Comparison of ENCODE assay signal across 8 cellular contexts in the genomic region with DNA sequence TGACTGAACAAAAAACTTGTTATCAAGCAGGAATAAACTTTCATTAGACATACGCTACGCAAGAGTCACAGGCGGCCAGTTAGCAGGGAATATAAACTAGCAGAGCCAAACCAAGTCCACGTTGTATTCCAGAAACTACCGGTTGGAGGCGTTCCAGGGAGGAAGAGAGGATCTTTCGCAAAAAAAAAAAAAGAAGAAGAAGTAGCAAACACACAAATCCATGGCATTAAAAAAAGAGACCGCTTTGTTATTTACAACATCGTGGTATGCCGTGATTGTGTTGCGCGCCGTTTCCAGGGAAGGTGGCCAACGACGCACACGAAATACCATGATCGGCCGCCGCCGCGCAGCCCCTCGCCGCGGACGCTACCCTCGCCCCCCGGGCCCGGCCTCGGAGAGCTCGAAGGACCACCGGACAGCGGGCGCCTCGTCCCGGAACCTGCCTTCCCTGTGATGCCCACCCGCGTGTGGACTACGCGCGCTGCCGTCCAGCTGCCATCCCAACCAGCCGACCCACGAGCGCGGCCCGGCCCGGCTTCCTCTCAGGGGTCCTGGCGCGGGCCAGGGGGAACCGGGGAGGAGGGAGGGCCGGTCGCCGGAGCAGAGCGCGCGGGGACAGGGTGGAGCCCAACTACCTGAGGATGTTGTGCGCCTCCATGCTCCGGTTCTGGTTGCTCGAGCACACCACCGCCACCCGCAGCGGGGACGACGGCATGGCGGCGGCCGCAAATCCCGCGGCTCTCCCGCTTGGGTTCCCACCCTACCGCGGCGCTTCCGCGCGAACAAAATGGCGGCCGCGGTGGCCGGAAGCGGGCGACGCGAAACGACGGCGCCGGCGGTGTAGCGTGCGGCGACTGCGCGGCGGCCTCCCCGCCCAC. TPM values are rescaled to one million over a fixed set of nuclear protein-coding genes. Genes with fewer than 3 reads are reported as not detected.
A peak's percentile ranks its signal among the peaks of the same experiment; 100 is the strongest.
DNase-seq lines count a peak whose midpoint lies in the region; ATAC-seq and TF ChIP-seq lines count a peak whose summit lies in the region.

No MANE protein-coding gene starts in this region.

- H3K9me3 Mint-ChIP-seq in GM23338: peaks cover 6% of the 10 kb centered on the region; the same call in 1 of the 3 replicates

- H3K4me3 ChIP-seq in GM06990 (replicated peaks; ENCODE audit: low read depth, low read length) (peak overlapping the region; percentile 99), GM23338 (peak overlapping the region; percentile 73), KMS-11 (IDR thresholded peaks at IDR 0.05; ENCODE audit: insufficient read depth, low read depth, low read length) (peak overlapping the region; percentile 19), SK-N-SH (ENCODE audit: low read depth in 2 of 2, low read length in 1 of 2) (peak overlapping the region; percentile 73 to 86), ascending aorta (peak overlapping the region; percentile 97 to 99)

- CTCF ChIA-PET in SK-N-SH (lab: Yijun Ruan, JAX): interaction anchor here (0.6 to 1.1 kb wide), 2 partner anchors 12 to 32 kb away, joined by 3 read pairs; no protein-coding TSS in a partner anchor

- no peak overlapping the region for H2AFZ ChIP-seq in GM23338
- H2AFZ ChIP-seq in KMS-11 (ENCODE audit: low read depth): peak overlapping the region; percentile 62
- H2AFZ ChIP-seq in SK-N-SH (ENCODE audit: low read depth): peak overlapping the region; percentile 51; the same call in 1 of the 2 replicates

- H3K4me1 Mint-ChIP-seq in GM23338: peaks cover 13% of the 10 kb centered on the region

- 0 out of 2 replicates have a peak, but pooled peaks cover 3% of the 10 kb centered on the region for H3K9me2 ChIP-seq in GM23338 (ENCODE audit: insufficient read depth)
- H3K9me2 ChIP-seq in SK-N-SH: no peaks in the 10 kb centered on the region

- H3K79me2 ChIP-seq in GM23338 (replicated peaks; ENCODE audit: insufficient read depth) (peaks cover 52% of the 10 kb centered on the region), KMS-11 (ENCODE audit: insufficient read depth, low read depth) (peaks cover 53% of the 10 kb centered on the region), SK-N-SH (ENCODE audit: insufficient read depth) (peaks cover 53% of the 10 kb centered on the region)

- WGBS in SK-N-SH (ENCODE audit: low lambda C conversion rate): under 1% methylated on average over 20 of the region's 96 CpGs

- TF ChIP-seq CTCF in GM06990 (IDR thresholded peaks at IDR 0.05; ENCODE audit: insufficient read depth, low read length, poor library complexity, severe bottlenecking): no peak
- peak; percentile 36 to 46 for TF ChIP-seq CTCF in GM23338 (conservative IDR thresholded peaks at IDR 0.05; ENCODE audit: low read depth in 2 of 2)
- TF ChIP-seq CTCF in KMS-11 (conservative IDR thresholded peaks at IDR 0.05; ENCODE audit: low read depth, low read length): 0 out of 2 replicates have a peak, but pooled peaks have one; percentile 21
- TF ChIP-seq CTCF in SK-N-SH (IDR thresholded peaks at IDR 0.05): peak; percentile 35
- peak in 1 of 3 experiments; percentile 3 for TF ChIP-seq CTCF in ascending aorta (IDR thresholded peaks at IDR 0.05)

- no peak for TF ChIP-seq EP300 in SK-N-SH (IDR thresholded peaks at IDR 0.05; ENCODE audit: borderline replicate concordance in 1 of 2, low read depth in 1 of 2, low read length in 1 of 2)

- H4K20me1 ChIP-seq in GM23338 (replicated peaks; ENCODE audit: insufficient read depth) (peaks cover 26% of the 10 kb centered on the region), KMS-11 (ENCODE audit: insufficient read depth) (peaks cover 9% of the 10 kb centered on the region; the same call in 1 of the 2 replicates), SK-N-SH (ENCODE audit: insufficient read depth) (peaks cover 25% of the 10 kb centered on the region)

- peak overlapping the region; percentile 91 for H3K9ac ChIP-seq in KMS-11
- peak overlapping the region; percentile 98 for H3K9ac ChIP-seq in SK-N-SH

- peaks cover 19% of the 10 kb centered on the region for H3K27me3 Mint-ChIP-seq in GM23338 (ENCODE audit: insufficient read depth, low read depth, poor library complexity)

- H3K27me3 ChIP-seq in GM06990 (replicated peaks; ENCODE audit: control insufficient read depth, insufficient read depth, low read length) (no peaks in the 10 kb centered on the region), GM23338 (ENCODE audit: insufficient read depth) (no peaks in the 10 kb centered on the region), KMS-11 (ENCODE audit: insufficient read depth, low read depth) (peaks cover 27% of the 10 kb centered on the region), SK-N-SH (ENCODE audit: insufficient read depth) (no peaks in the 10 kb centered on the region; the same call in 1 of the 2 replicates), ascending aorta (no peaks in the 10 kb centered on the region)

- H3K27ac ChIP-seq in GM23338 (ENCODE audit: low read depth) (peak overlapping the region; percentile 81), KMS-11 (peak overlapping the region; percentile 78), SK-N-SH (ENCODE audit: low read depth in 2 of 2, low read length in 1 of 2) (peak overlapping the region; percentile 94 to 97), ascending aorta (peak overlapping the region; percentile 97 to 99)

- POLR2A ChIA-PET in SK-N-SH (lab: Yijun Ruan, JAX): no interaction called here

- H3F3A ChIP-seq in GM23338 (replicated peaks; ENCODE audit: low read depth) (peaks cover 22% of the 10 kb centered on the region), SK-N-SH (replicated peaks; ENCODE audit: insufficient read depth) (peaks cover 17% of the 10 kb centered on the region)

- peak; percentile 40 for TF ChIP-seq RAD21 in SK-N-SH (IDR thresholded peaks at IDR 0.05; ENCODE audit: low read length)

- H3K36me3 ChIP-seq in GM06990 (ENCODE audit: control insufficient read depth, insufficient read depth, low read length) (peaks cover 5% of the 10 kb centered on the region), GM23338 (ENCODE audit: insufficient read depth) (peaks cover 9% of the 10 kb centered on the region; the same call in 1 of the 2 replicates), KMS-11 (ENCODE audit: insufficient read depth) (0 out of 2 replicates have a peak, but pooled peaks cover 3% of the 10 kb centered on the region), SK-N-SH (replicated peaks in 1 of 2; ENCODE audit: control insufficient read depth in 1 of 2, insufficient read depth in 2 of 2, low read length in 1 of 2) (peaks cover 2 to 15% of the 10 kb centered on the region in 2 experiments), ascending aorta (peaks cover 4 to 6% of the 10 kb centered on the region in 2 donors)

- H3K27ac Mint-ChIP-seq in GM23338: peak overlapping the region; percentile 98

- H3K36me3 Mint-ChIP-seq in GM23338 (ENCODE audit: low read depth): peaks cover 34% of the 10 kb centered on the region

- H3K4me3 Mint-ChIP-seq in GM23338: peak overlapping the region; percentile 92

- H3K4me2 ChIP-seq in GM23338 (peak overlapping the region; percentile 92), KMS-11 (peak overlapping the region; percentile 38), SK-N-SH (peak overlapping the region; percentile 84)

- H3K9me3 ChIP-seq in SK-N-SH: no peaks in the 10 kb centered on the region
- H3K9me3 ChIP-seq in ascending aorta: no peaks in the 10 kb centered on the region

- H3K4me1 ChIP-seq in GM23338 (ENCODE audit: insufficient read depth) (0 out of 2 replicates have a peak, but pooled peaks cover 2% of the 10 kb centered on the region), KMS-11 (ENCODE audit: low read depth, poor library complexity, severe bottlenecking) (peaks cover 3% of the 10 kb centered on the region), SK-N-SH (ENCODE audit: control insufficient read depth in 1 of 2, insufficient read depth in 2 of 2, low read depth in 1 of 2, low read length in 1 of 2) (peaks cover 0 to 7% of the 10 kb centered on the region in 2 experiments; a peak in 1 of 4 replicates), ascending aorta (peaks cover 8 to 13% of the 10 kb centered on the region in 2 donors)

- intact Hi-C loops in ascending aorta (cut with DNase I) (loop anchor here (1.0 to 2.0 kb wide), 4 partner anchors 41 to 151 kb away; a partner anchor contains a TSS), sciatic nerve (cut with DNase I) (no loop called here)

- ATAC-seq in GM23338 (peak; percentile 59), sciatic nerve (peak; percentile 59)

- DNase-seq in GM06990 (ENCODE audit: extremely low read depth, insufficient read length) (no peak), GM23338 (ENCODE audit: low spot score) (peak; percentile 76), SK-N-SH (peak; percentile 91), ascending aorta (ENCODE audit: low spot score in 2 of 2) (peak in 1 of 2 donors; percentile 80), hypothalamus (lab: John Stamatoyannopoulos, UW) (peak in 34 of 51 donors; percentile 44 to 89 (median 72)), sciatic nerve (ENCODE audit: low spot score) (peak; percentile 78), putamen (ENCODE audit: low spot score) (no peak)

RNA-seq across cellular contexts. Expression of a gene that starts 0.6 kb away (rescaled TPM):
- 148 and 163 TPM in 2 replicates for total RNA-seq in GM23338 (2014; rRNA removed; shearing (Covaris generic))
- polyA plus RNA-seq in GM23338 (2016; fragmentation: Nextera tagmentation; extraction: Ambion mirVana) (244 and 248 TPM in 2 replicates), SK-N-SH (2012; rRNA removed) (73.6 and 104 TPM in 2 replicates)
- polyA plus RNA-seq in SK-N-SH (2012; cell fraction: cytosol; rRNA removed): 90.3 and 97.8 TPM in 2 replicates
- polyA plus RNA-seq in SK-N-SH (2012; cell fraction: nucleus; rRNA removed): 72.0 and 84.8 TPM in 2 replicates
- total RNA-seq in ascending aorta (50.1 TPM), sciatic nerve (78.5 TPM)

RNA-seq across cellular contexts. Expression of a gene that starts 25.9 kb away (rescaled TPM):
- total RNA-seq in GM23338 (2014; rRNA removed; shearing (Covaris generic)): 11.1 and 15.1 TPM in 2 replicates
- polyA plus RNA-seq in GM23338 (2016; fragmentation: Nextera tagmentation; extraction: Ambion mirVana): 7.7 and 8.6 TPM in 2 replicates
- polyA plus RNA-seq in SK-N-SH (2012; rRNA removed): 4.8 and 6.7 TPM in 2 replicates
- 2.4 and 5.1 TPM in 2 replicates for polyA plus RNA-seq in SK-N-SH (2012; cell fraction: cytosol; rRNA removed)
- polyA plus RNA-seq in SK-N-SH (2012; cell fraction: nucleus; rRNA removed): 2.7 and 3.8 TPM in 2 replicates
- total RNA-seq in ascending aorta: 1.8 TPM
- 2.4 TPM for total RNA-seq in sciatic nerve

RNA-seq across cellular contexts. Expression of a gene that starts 33.7 kb away (rescaled TPM):
- 0.74 and 5.1 TPM in 2 replicates for total RNA-seq in GM23338 (2014; rRNA removed; shearing (Covaris generic))
- polyA plus RNA-seq in GM23338 (2016; fragmentation: Nextera tagmentation; extraction: Ambion mirVana): 1.8 and 1.9 TPM in 2 replicates
- 6.5 and 8.1 TPM in 2 replicates for polyA plus RNA-seq in SK-N-SH (2012; rRNA removed)
- 3.1 and 4.9 TPM in 2 replicates for polyA plus RNA-seq in SK-N-SH (2012; cell fraction: cytosol; rRNA removed)
- polyA plus RNA-seq in SK-N-SH (2012; cell fraction: nucleus; rRNA removed): 18.5 and 29.8 TPM in 2 replicates
- not detected for total RNA-seq in ascending aorta
- 7.1 TPM for total RNA-seq in sciatic nerve

RNA-seq across cellular contexts. Expression of a gene that starts 41.2 kb away (rescaled TPM):
- total RNA-seq in GM23338 (2014; rRNA removed; shearing (Covaris generic)): 57.3 and 82.6 TPM in 2 replicates
- polyA plus RNA-seq in GM23338 (2016; fragmentation: Nextera tagmentation; extraction: Ambion mirVana) (104 and 120 TPM in 2 replicates), SK-N-SH (2012; rRNA removed) (40.4 and 45.4 TPM in 2 replicates)
- polyA plus RNA-seq in SK-N-SH (2012; cell fraction: cytosol; rRNA removed): 9.2 and 14.6 TPM in 2 replicates
- 262 and 389 TPM in 2 replicates for polyA plus RNA-seq in SK-N-SH (2012; cell fraction: nucleus; rRNA removed)
- total RNA-seq in ascending aorta (96.9 TPM), sciatic nerve (68.4 TPM)

RNA-seq across cellular contexts. Expression of a gene that starts 57.9 kb away (rescaled TPM):
- total RNA-seq in GM23338 (2014; rRNA removed; shearing (Covaris generic)): 12.5 and 15.8 TPM in 2 replicates
- polyA plus RNA-seq in GM23338 (2016; fragmentation: Nextera tagmentation; extraction: Ambion mirVana) (15.0 and 16.2 TPM in 2 replicates), SK-N-SH (2012; rRNA removed) (0.96 and 1.2 TPM in 2 replicates)
- polyA plus RNA-seq in SK-N-SH (2012; cell fraction: cytosol; rRNA removed): 0.10 and 0.15 TPM in 2 replicates
- 9.6 and 17.1 TPM in 2 replicates for polyA plus RNA-seq in SK-N-SH (2012; cell fraction: nucleus; rRNA removed)
- total RNA-seq in ascending aorta (71.3 TPM), sciatic nerve (5.4 TPM)

Comparison
In these comparisons a context has a peak if more than half of its experiments do, and no peak if none do; other contexts are left out.
1. DNase-seq: peak in GM23338 (single experiment), SK-N-SH (single experiment), hypothalamus (34 of 51) and sciatic nerve (single experiment); none in GM06990 (single experiment) and putamen (single experiment).
2. H3K4me3 ChIP-seq: peak in every context shown above with its lines; median percentile 99 in GM06990; 98 in ascending aorta; 80 in SK-N-SH; 73 in GM23338; 19 in KMS-11.
3. H3K4me2 ChIP-seq: peak in every context shown above with its lines; median percentile 92 in GM23338; 84 in SK-N-SH; 38 in KMS-11.
4. Peak in every context shown above with its lines, with median percentiles within 50 percentile points of each other: H3K27ac ChIP-seq.